In the genomic region with DNA sequence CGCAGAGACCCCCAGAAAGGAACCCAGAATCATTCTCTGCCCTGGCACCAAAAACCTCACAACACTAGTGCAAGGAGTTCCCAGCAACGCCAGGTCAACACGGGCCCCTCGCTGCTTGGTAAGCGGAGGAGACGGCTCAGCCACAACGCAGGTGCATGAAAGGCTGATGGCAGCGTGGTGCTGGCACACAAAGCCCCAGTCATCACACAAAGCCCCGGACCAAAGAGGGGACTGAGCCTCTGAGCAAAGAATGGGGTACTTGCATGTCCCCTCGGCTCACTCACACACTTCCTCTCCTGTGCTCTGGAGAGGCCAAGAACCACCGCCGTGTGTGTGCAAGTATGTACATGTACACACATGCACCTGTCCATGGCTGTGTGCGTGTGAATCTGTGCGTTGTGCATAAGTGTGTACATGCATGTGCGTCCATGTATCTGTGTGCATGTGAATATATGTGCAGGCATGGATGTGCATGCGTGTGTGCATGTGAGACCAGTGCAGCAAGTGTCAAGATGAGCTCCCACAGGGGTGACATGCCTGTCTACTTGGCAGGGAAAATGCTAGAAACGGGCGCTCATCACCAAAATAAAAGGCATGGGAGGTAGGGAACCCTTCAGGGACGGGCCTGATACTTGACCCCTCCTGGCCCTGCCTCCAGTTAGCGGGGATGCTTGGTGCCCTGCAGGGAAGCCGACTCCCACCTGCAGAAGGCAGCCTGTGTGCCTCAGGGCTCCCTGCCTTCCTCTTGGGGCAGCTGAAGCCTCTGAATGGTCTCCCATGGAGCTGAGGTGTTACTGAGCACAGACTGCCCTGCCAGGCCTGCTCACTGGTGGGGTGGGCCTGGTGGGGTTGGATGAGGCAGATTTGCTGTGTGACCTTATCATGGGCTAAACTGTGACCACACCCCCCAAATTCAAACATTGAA, we compare ENCODE assay signal across 1 cellular context.
TF ChIP-seq lines count a peak whose summit lies in the region.

No MANE protein-coding gene starts in this region.

TF ChIP-seq in IMR-90, 13 proteins besides CTCF, POLR2A, EP300 and RAD21 (continued from another document):
- TF ChIP-seq FOS (IDR thresholded peaks at IDR 0.05; ENCODE audit: low read depth, low read length), result no peak
